ENCODE assay signal across 29 cellular contexts in the genomic region with DNA sequence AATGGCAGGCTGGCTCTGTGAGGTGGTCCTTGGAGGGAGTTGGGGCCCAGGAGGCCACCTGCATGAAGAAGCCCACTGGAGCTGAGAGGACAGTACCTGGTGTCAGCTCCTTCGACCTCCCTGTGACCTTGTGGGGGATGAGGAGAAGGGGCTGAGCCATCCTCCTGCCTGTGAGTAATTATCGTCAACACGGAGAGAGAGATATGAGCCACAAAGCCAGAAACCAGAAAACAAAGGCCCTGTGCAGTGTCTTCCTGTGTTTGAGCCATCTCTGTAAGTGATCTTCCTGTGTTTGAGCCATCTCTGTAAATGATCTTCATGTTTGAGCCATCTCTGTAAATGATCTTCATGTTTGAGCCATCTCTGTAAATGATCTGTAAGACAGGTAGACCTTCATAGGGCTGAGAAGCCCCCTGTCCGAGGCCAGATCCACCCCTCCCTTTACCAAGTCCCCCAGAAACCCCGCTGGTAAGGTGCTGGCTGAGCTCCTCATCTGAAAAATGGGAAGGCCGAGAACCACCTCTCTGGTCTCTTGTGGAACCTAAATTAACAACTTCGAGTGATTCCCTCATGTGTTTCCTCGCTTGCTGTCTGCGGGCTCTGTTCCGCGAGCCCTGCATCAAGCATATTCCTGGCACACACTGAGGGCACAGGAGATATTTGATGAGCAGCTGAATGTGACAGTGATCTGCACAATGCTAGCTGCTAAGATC.
DNase-seq lines count a peak whose midpoint lies in the region; ATAC-seq, FAIRE-seq and TF ChIP-seq lines count a peak whose summit lies in the region.
"Had no signal": no experiment of that assay in that cellular context is flagged by ENCODE, and none has a peak within 500 bp of the region (broad histone marks: within the 10 kb centered on the region; RNA-seq: fewer than 3 reads in every experiment).

No MANE protein-coding gene starts in this region.

- intact Hi-C loops in lower lobe of right lung (cut with DNase I), result no loop called here
- intact Hi-C loops in breast epithelium (cut with DNase I; ENCODE audit: low total_unique reads), result loop anchor here (1.0 kb wide), 1 partner anchor 33 kb away; no protein-coding TSS in a partner anchor

- H3K27me3 ChIP-seq in HUES48 (ENCODE audit: control insufficient read depth, insufficient read depth, low read length) (no peaks in the 10 kb centered on the region), H1 (replicated peaks in 1 of 4; ENCODE audit: control insufficient read depth in 3 of 4, extremely low read depth in 1 of 4, insufficient read depth in 3 of 4, low read length in 3 of 4) (no peaks in the 10 kb centered on the region; a peak in 1 of 7 replicates), lower lobe of right lung (ENCODE audit: low read depth) (peaks cover 8% of the 10 kb centered on the region), breast epithelium (no peaks in the 10 kb centered on the region)
- H3K27me3 ChIP-seq: colonic mucosa, Peyer's patch, vagina had no signal

- no peaks in the 10 kb centered on the region for H3K79me2 ChIP-seq in H1 (ENCODE audit: control insufficient read depth in 1 of 2, insufficient read depth in 2 of 2, low read length in 2 of 2)
- H3K79me2 ChIP-seq: parathyroid adenoma had no signal

- H2BK20ac ChIP-seq in H1 (ENCODE audit: low read length), result 0 out of 2 replicates have a peak overlapping the region, but pooled peaks have one; percentile 35

- H3K56ac ChIP-seq in H1 (replicated peaks; ENCODE audit: insufficient read length, low read depth, low read length), result no peak overlapping the region

- H2BK12ac ChIP-seq in H1 (ENCODE audit: low read depth, low read length), result peak overlapping the region; percentile 65

- no peak overlapping the region for H3K4me2 ChIP-seq in H1 (ENCODE audit: insufficient read depth in 1 of 2, low read depth in 2 of 2, low read length in 2 of 2)

- H3K36me3 ChIP-seq in HUES48 (ENCODE audit: control insufficient read depth, insufficient read depth, low read length) (no peaks in the 10 kb centered on the region), H1 (ENCODE audit: control insufficient read depth in 2 of 4, insufficient read depth in 4 of 4, low read length in 3 of 4) (no peaks in the 10 kb centered on the region), lower lobe of right lung (no peaks in the 10 kb centered on the region), breast epithelium (no peaks in the 10 kb centered on the region)
- H3K36me3 ChIP-seq: colonic mucosa, HAP-1, Peyer's patch, tibial artery, vagina had no signal

- H3K4ac ChIP-seq in H1 (replicated peaks; ENCODE audit: insufficient read length, low read depth, low read length), result no peak overlapping the region

- H3K4me1 ChIP-seq in HUES48 (ENCODE audit: control insufficient read depth, insufficient read depth, low read length) (peaks cover 24% of the 10 kb centered on the region), H1 (replicated peaks in 1 of 4; ENCODE audit: control insufficient read depth in 3 of 4, insufficient read depth in 4 of 4, low read length in 3 of 4) (peaks cover 5 to 21% (median 14%) of the 10 kb centered on the region in 4 experiments), lower lobe of right lung (no peaks in the 10 kb centered on the region), breast epithelium (peaks cover 0 to 9% of the 10 kb centered on the region in 2 donors)
- H3K4me1 ChIP-seq: colonic mucosa, HAP-1, parathyroid adenoma, Peyer's patch, vagina had no signal

- H4K91ac ChIP-seq in H1 (replicated peaks; ENCODE audit: insufficient read length, low read length), result no peak overlapping the region

- DNase-seq in H1 (ENCODE audit: low read depth in 1 of 2, low spot score in 2 of 2) (no peak), lower lobe of right lung (no peak), renal cortical epithelial cell (ENCODE audit: low read depth) (peak; percentile 19), NCI-H1436 (lab: John Stamatoyannopoulos, UW) (no peak), D341Med (ENCODE audit: low spot score) (no peak), breast epithelium (ENCODE audit: low spot score in 2 of 2) (no peak)
- DNase-seq in NK-92 treated with Interleukin-12 subunit alpha and Interleukin-12 subunit beta, amount 100 ng/mL, for 24 hours (lab: John Stamatoyannopoulos, UW), result no peak
- DNase-seq: activated CD4-positive, alpha-beta T cell treated with anti-CD3 and anti-CD28 coated beads, Interleukin-2, amount 10 ng/mL, durations not matched to agents 7 days and 5 days; activated effector memory CD4-positive, alpha-beta T cell treated with Interleukin-2 at 50 U/mL for 16 hours; activated T-cell treated with anti-CD3 and anti-CD28 coated beads, Interleukin-2, amount 50 U/mL, for 1 hour; aorta; CD4-positive, alpha-beta memory T cell; colonic mucosa; DMS 273 treated with DMSO at 0.1 percent for 48 hours; effector memory CD8-positive, alpha-beta T cell; islet precursor cell; Kasumi-1; NCI-H1436 treated with DMSO at 0.1 percent for 48 hours; NCI-H2107; NCI-H345; Peyer's patch; right cardiac atrium; stimulated activated CD4-positive, alpha-beta T cell treated with anti-CD3 and anti-CD28 coated beads, Interleukin-4, amount 100 ng/mL, for 1 hour; tibial artery had no signal

- H3K23ac ChIP-seq in H1 (ENCODE audit: insufficient read length), result no peak overlapping the region

- no peak overlapping the region for H2AFZ ChIP-seq in H1 (ENCODE audit: low read length)
- H2AFZ ChIP-seq: parathyroid adenoma had no signal

- WGBS in H1 (ENCODE audit: extremely low coverage in 1 of 2, insufficient coverage in 1 of 2, insufficient read length in 1 of 2, insufficient replicate concordance in 2 of 2, low coverage in 1 of 2, low lambda C conversion rate in 2 of 2, missing lambda C conversion rate in 1 of 2), 2 experiments, result 89% methylated on average over 11 of the region's 11 CpGs; no CpG with 5 or more reads in 1 of the 2 experiments

- FAIRE-seq in H1 (lab: Jason Lieb, UNC), result no peak

- H3K23me2 ChIP-seq in H1 (ENCODE audit: low read depth, low read length), result no peaks in the 10 kb centered on the region

- CTCF ChIA-PET in H1 (lab: Charles Lee; ENCODE audit: partially characterized antibody), result interaction anchor here (0.9 to 2.7 kb wide), 8 partner anchors 19 to 313 kb away, joined by 3 to 10 read pairs (median 4); no protein-coding TSS in a partner anchor

- ATAC-seq in lower lobe of right lung, result no peak
- ATAC-seq: effector memory CD8-positive, alpha-beta T cell; esophagus mucosa had no signal

- H3K9me3 ChIP-seq in HUES48 (ENCODE audit: control insufficient read depth, insufficient read depth, low read length) (no peaks in the 10 kb centered on the region), H1 (ENCODE audit: insufficient read depth in 2 of 2, low read depth in 1 of 2, low read length in 1 of 2) (no peaks in the 10 kb centered on the region), lower lobe of right lung (peaks cover 3% of the 10 kb centered on the region), breast epithelium (no peaks in the 10 kb centered on the region)
- H3K9me3 ChIP-seq: colonic mucosa, HAP-1, Peyer's patch, vagina had no signal

- no peak overlapping the region for H3K4me3 ChIP-seq in HUES48 (ENCODE audit: low read depth, low read length)
- no peak overlapping the region for H3K4me3 ChIP-seq in H1 (ENCODE audit: extremely low read depth in 1 of 4, insufficient read depth in 2 of 4, low read depth in 3 of 4, low read length in 4 of 4)
- no peak overlapping the region for H3K4me3 ChIP-seq in lower lobe of right lung
- no peak overlapping the region for H3K4me3 ChIP-seq in breast epithelium
- H3K4me3 ChIP-seq: colonic mucosa, HAP-1, Peyer's patch, tibial artery, vagina had no signal

- no peak overlapping the region for H4K5ac ChIP-seq in H1 (ENCODE audit: insufficient read length, low read depth, low read length)

- TF ChIP-seq EP300 in H1 (IDR thresholded peaks at IDR 0.05; ENCODE audit: borderline replicate concordance in 1 of 2, low read depth in 2 of 2, low read length in 2 of 2), result no peak

- no peak overlapping the region for H4K8ac ChIP-seq in H1 (ENCODE audit: extremely low read depth, insufficient read depth, low read length)

- H3K27ac ChIP-seq in HUES48 (ENCODE audit: low read depth, low read length) (peak overlapping the region; percentile 67), H1 (ENCODE audit: low read depth, low read length) (no peak overlapping the region), lower lobe of right lung (peak overlapping the region; percentile 32), breast epithelium (no peak overlapping the region)
- H3K27ac ChIP-seq: colonic mucosa, parathyroid adenoma, Peyer's patch, tibial artery, vagina had no signal

- H4K20me1 ChIP-seq in H1 (replicated peaks in 1 of 2; ENCODE audit: control insufficient read depth in 1 of 2, insufficient read depth in 2 of 2, low read length in 2 of 2), result no peaks in the 10 kb centered on the region

- TF ChIP-seq RAD21 in H1 (IDR thresholded peaks at IDR 0.05 in 1 of 2, conservative IDR thresholded peaks at IDR 0.05 in 1 of 2; ENCODE audit: low read depth in 2 of 2, low read length in 2 of 2), result no peak

- TF ChIP-seq POLR2A in H1 (IDR thresholded peaks at IDR 0.05; ENCODE audit: control extremely low read depth in 1 of 2, low read depth in 2 of 2, low read length in 2 of 2) (no peak), breast epithelium (IDR thresholded peaks at IDR 0.05) (no peak)

- H3K14ac ChIP-seq in H1 (ENCODE audit: insufficient read length), result no peak overlapping the region

- H2BK5ac ChIP-seq in H1 (ENCODE audit: low read depth, low read length), result no peak overlapping the region

- H2AK5ac ChIP-seq in H1 (ENCODE audit: low read depth, low read length), result no peak overlapping the region

- H2BK15ac ChIP-seq in H1 (ENCODE audit: low read length), result 0 out of 2 replicates have a peak overlapping the region, but pooled peaks have one; percentile 32

- POLR2A ChIA-PET in H1 (lab: Charles Lee; ENCODE audit: partially characterized antibody), result interaction anchor here (1.6 to 2.0 kb wide), 2 partner anchors 13 to 126 kb away, joined by 5 read pairs; a partner anchor contains a TSS

- TF ChIP-seq CTCF in H1 (IDR thresholded peaks at IDR 0.05; ENCODE audit: control extremely low read depth in 1 of 3, insufficient read depth in 1 of 3, low read depth in 1 of 3, low read length in 3 of 3) (no peak), lower lobe of right lung (IDR thresholded peaks at IDR 0.05) (no peak), breast epithelium (IDR thresholded peaks at IDR 0.05) (no peak)

- no peaks in the 10 kb centered on the region for H3K79me1 ChIP-seq in H1 (ENCODE audit: low read depth, low read length)

- H2BK120ac ChIP-seq in H1 (replicated peaks; ENCODE audit: low read depth, low read length), result no peak overlapping the region

- H3K9ac ChIP-seq in HUES48 (ENCODE audit: low read depth, low read length) (no peak overlapping the region), H1 (replicated peaks in 1 of 4; ENCODE audit: extremely low read depth in 1 of 4, low read depth in 3 of 4, low read length in 3 of 4) (no peak overlapping the region)
- H3K9ac ChIP-seq: parathyroid adenoma had no signal

- H3K18ac ChIP-seq in H1 (ENCODE audit: extremely low read depth, low read length), result no peak overlapping the region

TF ChIP-seq in H1, 55 proteins besides CTCF, POLR2A, EP300 and RAD21:
- no peak for TF ChIP-seq TAF1 (IDR thresholded peaks at IDR 0.05; ENCODE audit: low read depth, low read length)
- TF ChIP-seq SAP30 (IDR thresholded peaks at IDR 0.05; ENCODE audit: insufficient read depth, insufficient replicate concordance, low read length), result no peak
- no peak for TF ChIP-seq CEBPB (IDR thresholded peaks at IDR 0.05; ENCODE audit: low read depth, low read length)
- TF ChIP-seq PHF8 (conservative IDR thresholded peaks at IDR 0.05; ENCODE audit: low read depth, low read length), result no peak

Comparison
In these comparisons a context has a peak if more than half of its experiments do, and no peak if none do; other contexts are left out.
1. H3K27ac ChIP-seq: peak in HUES48 (single experiment) and lower lobe of right lung (single experiment); none in H1 (single experiment) and breast epithelium (0 of 2).